ENCODE assay signal across 17 cellular contexts in genomic region chr2:197359859-197360258, GRCh38. TPM values are rescaled to one million over a fixed set of nuclear protein-coding genes. Genes with fewer than 3 reads are reported as not detected.
DNase-seq lines count a peak whose midpoint lies in the region; ATAC-seq, FAIRE-seq and TF ChIP-seq lines count a peak whose summit lies in the region.
"Had no signal": no experiment of that assay in that cellular context is flagged by ENCODE, and none has a peak within 500 bp of the region (broad histone marks: within the 10 kb centered on the region; RNA-seq: fewer than 3 reads in every experiment).

No MANE protein-coding gene starts in this region.

- H3K4me3 ChIP-seq in HL-60 (replicated peaks; ENCODE audit: insufficient read depth, low read length) (no peak overlapping the region), K562 (no peak overlapping the region), smooth muscle cell (no peak overlapping the region), colonic mucosa (no peak overlapping the region)

- peaks cover 49% of the 10 kb centered on the region for H3K4me1 Mint-ChIP-seq in activated T-cell treated with anti-CD3 and anti-CD28 coated beads, Interleukin-2, amount 50 U/mL, for 24 hours (ENCODE audit: low read depth)
- H3K4me1 Mint-ChIP-seq in activated T-cell treated with anti-CD3 and anti-CD28 coated beads, Interleukin-2, amount 50 U/mL, for 4 hours (ENCODE audit: low read depth) = peaks cover 20% of the 10 kb centered on the region

- no peak for TF ChIP-seq POLR2A in K562 (conservative IDR thresholded peaks at IDR 0.05)

- peaks cover 5% of the 10 kb centered on the region for H3K9me3 Mint-ChIP-seq in activated T-cell treated with anti-CD3 and anti-CD28 coated beads, Interleukin-2, amount 50 U/mL, for 24 hours
- no peaks in the 10 kb centered on the region for H3K9me3 Mint-ChIP-seq in activated T-cell treated with anti-CD3 and anti-CD28 coated beads, Interleukin-2, amount 50 U/mL, for 4 hours
- H3K9me3 Mint-ChIP-seq: activated naive CD4-positive, alpha-beta T cell treated with anti-CD3 and anti-CD28 coated beads for 36 hours had no signal

- H3K9me1 ChIP-seq in K562 (ENCODE audit: control insufficient read depth, insufficient read depth, low read length) = no peaks in the 10 kb centered on the region

- TF ChIP-seq RAD21 in K562 (CRISPR knock-in tag; conservative IDR thresholded peaks at IDR 0.05 in 1 of 2, IDR thresholded peaks at IDR 0.05 in 1 of 2) = no peak

- no peak for DNase-seq in activated T-cell treated with anti-CD3 and anti-CD28 coated beads, Interleukin-2, amount 50 U/mL, for 24 hours
- no peak for DNase-seq in activated T-cell treated with anti-CD3 and anti-CD28 coated beads, Interleukin-2, amount 50 U/mL, for 4 hours
- DNase-seq in HL-60 (ENCODE audit: low read depth in 1 of 2, low spot score in 1 of 2) (no peak), K562 (ENCODE audit: extremely low read depth in 1 of 4, low spot score in 3 of 4) (no peak), smooth muscle cell (lab: John Stamatoyannopoulos, UW; ENCODE audit: unreplicated experiment) (no peak), head of caudate nucleus (no peak), colonic mucosa (no peak)
- DNase-seq: activated naive CD4-positive, alpha-beta T cell treated with anti-CD3 and anti-CD28 coated beads for 36 hours; NCI-H2081; NCI-H526 treated with DMSO at 0.1 percent for 48 hours; small intestine; stimulated activated naive CD4-positive, alpha-beta T cell treated with Interleukin-2 at 50 U/mL for 16 hours; SW 1271 had no signal

- POLR2A ChIA-PET in K562 (lab: Yijun Ruan, JAX) = no interaction called here

- H3K27ac Mint-ChIP-seq in activated T-cell treated with anti-CD3 and anti-CD28 coated beads, Interleukin-2, amount 50 U/mL, for 24 hours = peak overlapping the region; percentile 84
- H3K27ac Mint-ChIP-seq: activated naive CD4-positive, alpha-beta T cell treated with anti-CD3 and anti-CD28 coated beads for 36 hours had no signal

- WGBS in K562 (ENCODE audit: insufficient coverage, low coverage, missing lambda C conversion rate) = 0% methylated on average over 1 of the region's 1 CpG
- WGBS in smooth muscle cell (ENCODE audit: low lambda C conversion rate) = 83% methylated on average over 1 of the region's 1 CpG

- H3K4me1 ChIP-seq in K562 (replicated peaks in 1 of 2; ENCODE audit: control insufficient read depth in 2 of 2, insufficient read depth in 2 of 2, low read length in 2 of 2) = no peaks in the 10 kb centered on the region
- H3K4me1 ChIP-seq in smooth muscle cell (ENCODE audit: low read depth) = no peaks in the 10 kb centered on the region
- no peaks in the 10 kb centered on the region for H3K4me1 ChIP-seq in colonic mucosa

- no peaks in the 10 kb centered on the region for H4K20me1 ChIP-seq in K562 (replicated peaks; ENCODE audit: control insufficient read depth, insufficient read depth, low read length)
- H4K20me1 ChIP-seq in smooth muscle cell (ENCODE audit: low read depth) = no peaks in the 10 kb centered on the region

- CTCF ChIA-PET in K562 (lab: Yijun Ruan, JAX; ENCODE audit: low intra/inter-chr PET ratio) = no interaction called here

- H3K27me3 ChIP-seq in HL-60 (ENCODE audit: insufficient read depth, poor library complexity, severe bottlenecking) (no peaks in the 10 kb centered on the region), K562 (ENCODE audit: control insufficient read depth in 2 of 2, insufficient read depth in 2 of 2, low read length in 2 of 2) (no peaks in the 10 kb centered on the region; a peak in 1 of 5 replicates), smooth muscle cell (ENCODE audit: low read depth) (no peaks in the 10 kb centered on the region), colonic mucosa (no peaks in the 10 kb centered on the region)

- no peaks in the 10 kb centered on the region for H3K9me3 ChIP-seq in K562 (replicated peaks; ENCODE audit: control insufficient read depth, insufficient read depth, low read depth, low read length)
- no peaks in the 10 kb centered on the region for H3K9me3 ChIP-seq in smooth muscle cell (replicated peaks; ENCODE audit: low read depth)
- H3K9me3 ChIP-seq in colonic mucosa = no peaks in the 10 kb centered on the region

- H2AFZ ChIP-seq in K562 (ENCODE audit: low read depth, low read length) (no peak overlapping the region), smooth muscle cell (ENCODE audit: low read depth) (no peak overlapping the region)

- H3K9ac ChIP-seq in K562 (ENCODE audit: insufficient read depth in 1 of 2, low read depth in 2 of 2, low read length in 2 of 2) (no peak overlapping the region), smooth muscle cell (ENCODE audit: low read depth) (no peak overlapping the region), colonic mucosa (ENCODE audit: low read depth in 2 of 2, low read length in 2 of 2) (no peak overlapping the region)

- H3K27ac ChIP-seq in HL-60 (replicated peaks) = no peak overlapping the region
- H3K27ac ChIP-seq in K562 (ENCODE audit: extremely low read depth, low read depth, low read length) = no peak overlapping the region
- peak overlapping the region; percentile 71 for H3K27ac ChIP-seq in smooth muscle cell (ENCODE audit: low read depth)
- H3K27ac ChIP-seq in colonic mucosa = no peak overlapping the region

- H3K4me2 ChIP-seq in K562 (ENCODE audit: insufficient read depth, low read length) (no peak overlapping the region), smooth muscle cell (no peak overlapping the region)

- H3F3A ChIP-seq in smooth muscle cell (ENCODE audit: low read depth) = no peaks in the 10 kb centered on the region

- TF ChIP-seq CTCF in HL-60 (IDR thresholded peaks at IDR 0.05; ENCODE audit: insufficient read depth, low read length) (peak; percentile 7), K562 (IDR thresholded peaks at IDR 0.05 in 2 of 3, conservative IDR thresholded peaks at IDR 0.05 in 1 of 3; ENCODE audit: insufficient read depth in 2 of 3, low read depth in 1 of 3, low read length in 3 of 3) (peak; percentile 23 to 69 (median 35); a peak in 4 of 6 replicates), smooth muscle cell (IDR thresholded peaks at IDR 0.05; ENCODE audit: borderline replicate concordance, insufficient read depth, poor library complexity, severe bottlenecking) (no peak), colonic mucosa (IDR thresholded peaks at IDR 0.05) (no peak)

- no peak overlapping the region for H3K4me3 Mint-ChIP-seq in activated T-cell treated with anti-CD3 and anti-CD28 coated beads, Interleukin-2, amount 50 U/mL, for 24 hours
- H3K4me3 Mint-ChIP-seq in activated T-cell treated with anti-CD3 and anti-CD28 coated beads, Interleukin-2, amount 50 U/mL, for 4 hours = no peak overlapping the region
- H3K4me3 Mint-ChIP-seq: activated naive CD4-positive, alpha-beta T cell treated with anti-CD3 and anti-CD28 coated beads for 36 hours had no signal

- no peak for ATAC-seq in activated T-cell treated with anti-CD3 and anti-CD28 coated beads, Interleukin-2, amount 50 U/mL, for 4 hours
- ATAC-seq in K562 (peak; percentile 72), GM18519 (IDR thresholded peaks at IDR 0.05; ENCODE audit: low FRiP score, unreplicated experiment) (no peak)
- ATAC-seq: left lobe of liver had no signal

- no peaks in the 10 kb centered on the region for H3K27me3 Mint-ChIP-seq in activated T-cell treated with anti-CD3 and anti-CD28 coated beads, Interleukin-2, amount 50 U/mL, for 24 hours
- no peaks in the 10 kb centered on the region for H3K27me3 Mint-ChIP-seq in activated T-cell treated with anti-CD3 and anti-CD28 coated beads, Interleukin-2, amount 50 U/mL, for 4 hours (ENCODE audit: low read depth)

- H3K36me3 ChIP-seq in K562 (ENCODE audit: control insufficient read depth, insufficient read depth, low read length) (no peaks in the 10 kb centered on the region), smooth muscle cell (ENCODE audit: low read depth) (no peaks in the 10 kb centered on the region), colonic mucosa (no peaks in the 10 kb centered on the region)

- TF ChIP-seq EP300 in K562 (IDR thresholded peaks at IDR 0.05; ENCODE audit: low read length) = no peak

- in situ Hi-C loops in K562 (cut with MboI) = no loop called here

- no TSS peak for BruUV-seq in K562 (replicated peaks; lab: Mats Ljungman, UMichigan)

- H3K79me2 ChIP-seq in K562 (ENCODE audit: control insufficient read depth, insufficient read depth, low read length) = no peaks in the 10 kb centered on the region
- no peaks in the 10 kb centered on the region for H3K79me2 ChIP-seq in smooth muscle cell (ENCODE audit: low read depth)

- no peaks in the 10 kb centered on the region for H3K36me3 Mint-ChIP-seq in activated T-cell treated with anti-CD3 and anti-CD28 coated beads, Interleukin-2, amount 50 U/mL, for 24 hours (ENCODE audit: low read depth)
- H3K36me3 Mint-ChIP-seq in activated T-cell treated with anti-CD3 and anti-CD28 coated beads, Interleukin-2, amount 50 U/mL, for 4 hours (ENCODE audit: insufficient read depth) = no peaks in the 10 kb centered on the region

- intact Hi-C loops in K562 (cut with micrococcal nuclease) (no loop called here), head of caudate nucleus (cut with DNase I) (no loop called here), colonic mucosa (cut with DNase I) (no loop called here)

- FAIRE-seq in K562 (lab: Jason Lieb, UNC) = no peak
- FAIRE-seq: A204.1, G401.6, small intestine had no signal

RNA-seq across cellular contexts. Expression of gene ANKRD44, which starts 49.3 kb away (rescaled TPM):
- 10 to 100 TPM; 75.0 to 91.5 (median 78.3) TPM for total RNA-seq in activated T-cell treated with anti-CD3 and anti-CD28 coated beads, Interleukin-2, amount 50 U/mL, for 4 hours
- 0.30 and 0.33 TPM in 2 replicates for total RNA-seq in K562 (2011; cell fraction: chromatin; rRNA removed; ENCODE audit: low replicate concordance)
- total RNA-seq in K562 (2011; cell fraction: nucleolus; rRNA removed) = not detected in 2 replicates
- not detected in 2 replicates for total RNA-seq in K562 (2011; cell fraction: nucleoplasm; rRNA removed)
- total RNA-seq in K562 (2014; rRNA removed) (0.08 TPM in 1 of 2 replicates, not detected in the other), K562 (2014; rRNA removed; fragmentation: Illumina TruSeq; extraction: Trizol) (not detected in 2 replicates), K562 (2015; rRNA removed; fragmentation: Illumina TruSeq; extraction: Trizol) (0.04 TPM in 2 replicates), K562 (2021) (0.25 and 0.64 TPM in 2 replicates), smooth muscle cell (5.5 and 6.0 TPM in 2 replicates), colonic mucosa (1 to 10 TPM; 7.0 to 7.9 TPM)
- polyA plus RNA-seq in K562 (2011; rRNA removed) (0.04 TPM in 2 replicates), K562 (2014; fragmentation: Illumina TruSeq; extraction: Trizol) (0.01 and 0.03 TPM in 2 replicates), K562 (2014; fragmentation: Nextera tagmentation; extraction: Ambion mirVana) (under 1 TPM in 1 of 2 experiments, not detected in 1; 0.10 TPM), K562 (2014; rRNA removed) (0.09 TPM in 1 of 2 replicates, not detected in the other), smooth muscle cell (2.4 and 3.6 TPM in 2 replicates)
- polyA plus RNA-seq in K562 (2011; cell fraction: cytosol; rRNA removed) = 0.03 TPM in 1 of 2 replicates, not detected in the other
- polyA plus RNA-seq in K562 (2011; cell fraction: nucleus; rRNA removed) = 0.37 and 0.52 TPM in 2 replicates
- polyA plus RNA-seq in K562 (2012) = 0.01 and 0.37 TPM in 2 replicates
- polyA minus RNA-seq in K562 (2011; rRNA and poly(A)+ RNA removed) = 0.11 TPM in 1 of 2 replicates, not detected in the other
- polyA minus RNA-seq in K562 (2011; cell fraction: cytosol; rRNA and poly(A)+ RNA removed) = not detected in 2 replicates
- not detected in 2 replicates for polyA minus RNA-seq in K562 (2011; cell fraction: nucleus; rRNA and poly(A)+ RNA removed)

Comparison
In these comparisons a context has a peak if more than half of its experiments do, and no peak if none do; other contexts are left out.
1. CTCF ChIP-seq: peak in HL-60 (single experiment) and K562 (3 of 3); none in smooth muscle cell (single experiment) and colonic mucosa (single experiment).
2. RNA of gene ANKRD44, which starts 49.3 kb away (total RNA-seq): 75.0 to 91.5 TPM in activated T-cell treated with anti-CD3 and anti-CD28 coated beads, Interleukin-2, amount 50 U/mL, for 4 hours; 7.0 to 7.9 TPM in colonic mucosa, 5.5 to 6.0 TPM in smooth muscle cell and 0.04 to 0.64 TPM in K562; every median in the first group is over 4 times any median in the second.